Comparison of ENCODE assay signal across 11 cellular contexts in the genomic region with DNA sequence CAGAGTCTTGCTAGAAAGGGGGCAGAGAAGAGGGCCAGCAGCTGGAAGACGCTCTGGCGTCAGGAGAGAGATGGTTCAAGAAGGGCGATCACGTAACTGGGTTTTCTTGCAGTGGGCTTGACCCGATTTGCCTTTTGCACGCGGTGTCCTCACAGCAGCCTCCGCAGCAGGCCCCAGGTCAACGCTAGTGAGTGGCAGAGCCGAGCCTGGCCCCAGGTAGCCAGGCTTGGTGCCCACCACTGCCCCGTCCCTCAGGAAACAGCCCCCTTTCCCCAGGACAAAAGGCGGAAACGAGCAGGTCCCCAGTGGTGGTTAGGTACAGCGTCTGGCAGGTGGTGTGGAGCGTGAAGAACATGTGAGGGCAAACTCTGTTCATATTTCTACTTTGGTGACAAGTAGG. TPM values are rescaled to one million over a fixed set of nuclear protein-coding genes. Genes with fewer than 3 reads are reported as not detected.
"Had no signal": no experiment of that assay in that cellular context is flagged by ENCODE, and none has a peak within 500 bp of the region (broad histone marks: within the 10 kb centered on the region; RNA-seq: fewer than 3 reads in every experiment).

No MANE protein-coding gene starts in this region.

- H3K36me3 ChIP-seq: HAP-1 had no signal

- H3K9me3 ChIP-seq: HAP-1 had no signal

- H3K27ac ChIP-seq: GM23248 had no signal

- H3K9ac ChIP-seq: GM23248 had no signal

- H3K27ac Mint-ChIP-seq: GM23338, HFFc6 had no signal

- H3K9me3 Mint-ChIP-seq: GM23338, H9, HFFc6 had no signal

- DNase-seq: GM23248, GOT3, H7, H9, HCEC 1CT, HFFc6 had no signal

- H3K4me3 ChIP-seq: GM23248, GM23338, HAP-1 had no signal

- H2AFZ ChIP-seq: GM23248, GM23338 had no signal

- H3K4me2 ChIP-seq: GM23338 had no signal

- ATAC-seq: GM23338, HCT116 had no signal

- H3K4me3 Mint-ChIP-seq: GM23338, H9, HFFc6 had no signal

- H3K4me1 ChIP-seq: HAP-1 had no signal

RNA-seq across cellular contexts. Expression of a gene that starts 8.6 kb away (rescaled TPM):
- total RNA-seq: GM23248, GM23338, H1, H4, H9, HFFc6 had no signal
- polyA plus RNA-seq: GM23248, GM23338, H1 had no signal
